ENCODE assay signal across 9 cellular contexts in the genomic region with DNA sequence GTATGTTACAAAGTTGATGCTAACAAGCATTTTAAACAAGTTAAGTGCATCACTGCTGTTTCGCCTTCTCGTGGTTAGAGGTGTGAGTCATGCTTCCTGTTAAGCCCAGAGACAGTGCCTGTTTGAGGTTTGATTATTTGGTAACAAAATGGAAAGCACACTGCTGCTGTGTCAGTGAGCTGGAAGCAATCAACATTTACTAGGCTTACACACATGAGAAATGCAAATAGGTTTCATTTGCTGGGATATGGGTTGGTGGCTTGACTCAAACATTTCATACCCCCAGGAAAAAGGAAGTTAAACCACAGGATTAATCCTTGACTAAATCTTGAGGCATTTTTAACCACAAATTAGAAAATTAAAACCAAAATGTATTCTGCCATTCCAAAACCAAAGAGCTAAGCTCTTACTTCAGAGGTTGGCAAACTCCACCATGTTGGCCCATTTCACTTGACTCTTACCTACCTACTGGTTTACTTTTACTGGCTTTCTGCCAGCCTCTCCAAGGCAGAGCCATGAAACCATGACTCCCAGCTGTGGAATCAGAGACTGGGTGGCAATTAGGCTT.
A peak's percentile ranks its signal among the peaks of the same experiment; 100 is the strongest.
DNase-seq lines count a peak whose midpoint lies in the region; FAIRE-seq and TF ChIP-seq lines count a peak whose summit lies in the region.
"Had no signal": no experiment of that assay in that cellular context is flagged by ENCODE, and none has a peak within 500 bp of the region (broad histone marks: within the 10 kb centered on the region; RNA-seq: fewer than 3 reads in every experiment).

No MANE protein-coding gene starts in this region.

- H3K36me3 Mint-ChIP-seq in glutamatergic neuron (ENCODE audit: unreplicated experiment): no peaks in the 10 kb centered on the region

- H3K4me3 ChIP-seq in bronchial epithelial cell (ENCODE audit: low read depth, low read length): no peak overlapping the region
- H3K4me3 ChIP-seq: cardiac muscle cell had no signal

- peaks cover 3% of the 10 kb centered on the region for H3K27me3 Mint-ChIP-seq in glutamatergic neuron (ENCODE audit: unreplicated experiment)

- H3K27ac Mint-ChIP-seq in glutamatergic neuron (ENCODE audit: unreplicated experiment): no peak overlapping the region

- FAIRE-seq in bronchial epithelial cell (lab: Jason Lieb, UNC): peak; percentile 93

- peaks cover 20% of the 10 kb centered on the region for H3K4me1 Mint-ChIP-seq in glutamatergic neuron (ENCODE audit: low read depth, unreplicated experiment)

- no peak overlapping the region for H3K4me3 Mint-ChIP-seq in glutamatergic neuron (ENCODE audit: unreplicated experiment)

- H3K27me3 ChIP-seq in bronchial epithelial cell (ENCODE audit: control insufficient read depth, insufficient read depth, low read length): no peaks in the 10 kb centered on the region
- H3K27me3 ChIP-seq: cardiac muscle cell had no signal

- intact Hi-C loops in posterior cingulate gyrus (cut with DNase I): no loop called here

- H3K36me3 ChIP-seq in bronchial epithelial cell (ENCODE audit: control insufficient read depth, insufficient read depth, low read length): no peaks in the 10 kb centered on the region
- H3K36me3 ChIP-seq: cardiac muscle cell had no signal

- TF ChIP-seq CTCF in bronchial epithelial cell (IDR thresholded peaks at IDR 0.05; ENCODE audit: insufficient read depth, low read length, severe bottlenecking) (no peak), glutamatergic neuron (IDR thresholded peaks at IDR 0.05; ENCODE audit: partially characterized antibody, unreplicated experiment) (no peak)

- H3K9me3 Mint-ChIP-seq in glutamatergic neuron (ENCODE audit: unreplicated experiment): peaks cover 3% of the 10 kb centered on the region

- peak; percentile 72 for DNase-seq in GF-D8 (lab: John Stamatoyannopoulos, UW)
- peak; percentile 100 for DNase-seq in H4 (ENCODE audit: low spot score)
- peak; percentile 99 for DNase-seq in M059J (ENCODE audit: low read depth)
- DNase-seq in T-helper 2 cell: peak in 4 of 5 experiments; percentile 12 to 94 (median 44)
- peak; percentile 98 for DNase-seq in bronchial epithelial cell (ENCODE audit: low read depth)
- peak; percentile 99 for DNase-seq in non-pigmented ciliary epithelial cell (ENCODE audit: low read depth)
- DNase-seq in posterior cingulate gyrus: no peak
- no peak for DNase-seq in glutamatergic neuron

Comparison
In these comparisons a context has a peak if more than half of its experiments do, and no peak if none do; other contexts are left out.
1. DNase-seq: peak in GF-D8 (single experiment), H4 (single experiment), M059J (single experiment), T-helper 2 cell (4 of 5), bronchial epithelial cell (single experiment) and non-pigmented ciliary epithelial cell (single experiment); none in posterior cingulate gyrus (0 of 10) and glutamatergic neuron (single experiment).